Comparison of ENCODE assay signal across 1 cellular context in the genomic region with DNA sequence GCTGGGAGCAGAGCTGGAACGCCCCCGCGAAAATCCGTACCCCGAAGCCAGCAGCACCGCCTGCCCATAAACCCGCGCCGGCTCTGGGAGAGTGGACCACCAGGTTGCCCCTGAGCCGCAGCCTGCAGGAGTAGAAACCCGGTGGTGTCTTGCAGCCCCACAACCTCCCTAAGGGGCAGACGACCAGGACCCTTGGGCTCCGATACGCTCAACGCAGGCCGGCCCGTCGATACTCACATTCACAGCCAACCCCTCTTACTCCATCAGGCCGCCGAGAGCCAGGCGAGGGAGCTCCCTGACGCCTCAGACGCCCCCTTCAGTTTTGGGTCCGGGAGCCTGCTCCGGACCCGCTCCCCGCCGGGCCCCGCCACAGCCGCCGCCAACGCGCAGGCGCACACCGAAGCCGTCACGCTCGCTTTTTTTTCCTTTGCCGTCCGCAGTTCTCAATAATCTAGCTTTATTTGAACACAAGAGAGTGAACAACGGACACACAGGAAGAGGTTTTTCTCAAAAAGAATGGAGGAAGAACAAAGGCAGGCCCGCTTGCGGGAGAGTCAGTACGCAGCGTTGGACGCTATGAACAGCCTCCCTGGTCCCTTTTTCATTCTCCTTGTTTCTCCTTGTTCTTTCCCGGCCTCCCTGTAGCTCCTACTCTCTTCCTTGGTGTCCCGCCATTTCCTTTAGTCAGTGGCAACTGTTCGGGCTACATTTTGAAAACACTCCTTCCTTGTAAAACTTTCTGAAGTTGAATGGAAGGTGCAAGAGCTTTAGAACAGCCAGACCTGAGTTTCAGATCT.
TF ChIP-seq lines count a peak whose summit lies in the region.

Gene ZNF106, minus strand, starts transcription at position 399 of the 797 bp plus-strand sequence. CDS start 18,852 bp downstream, outside the sequence.

TF ChIP-seq in HepG2, 621 proteins besides CTCF, POLR2A, EP300 and RAD21 (continued from another document and continues in another):
- TF ChIP-seq, protein P1, sequence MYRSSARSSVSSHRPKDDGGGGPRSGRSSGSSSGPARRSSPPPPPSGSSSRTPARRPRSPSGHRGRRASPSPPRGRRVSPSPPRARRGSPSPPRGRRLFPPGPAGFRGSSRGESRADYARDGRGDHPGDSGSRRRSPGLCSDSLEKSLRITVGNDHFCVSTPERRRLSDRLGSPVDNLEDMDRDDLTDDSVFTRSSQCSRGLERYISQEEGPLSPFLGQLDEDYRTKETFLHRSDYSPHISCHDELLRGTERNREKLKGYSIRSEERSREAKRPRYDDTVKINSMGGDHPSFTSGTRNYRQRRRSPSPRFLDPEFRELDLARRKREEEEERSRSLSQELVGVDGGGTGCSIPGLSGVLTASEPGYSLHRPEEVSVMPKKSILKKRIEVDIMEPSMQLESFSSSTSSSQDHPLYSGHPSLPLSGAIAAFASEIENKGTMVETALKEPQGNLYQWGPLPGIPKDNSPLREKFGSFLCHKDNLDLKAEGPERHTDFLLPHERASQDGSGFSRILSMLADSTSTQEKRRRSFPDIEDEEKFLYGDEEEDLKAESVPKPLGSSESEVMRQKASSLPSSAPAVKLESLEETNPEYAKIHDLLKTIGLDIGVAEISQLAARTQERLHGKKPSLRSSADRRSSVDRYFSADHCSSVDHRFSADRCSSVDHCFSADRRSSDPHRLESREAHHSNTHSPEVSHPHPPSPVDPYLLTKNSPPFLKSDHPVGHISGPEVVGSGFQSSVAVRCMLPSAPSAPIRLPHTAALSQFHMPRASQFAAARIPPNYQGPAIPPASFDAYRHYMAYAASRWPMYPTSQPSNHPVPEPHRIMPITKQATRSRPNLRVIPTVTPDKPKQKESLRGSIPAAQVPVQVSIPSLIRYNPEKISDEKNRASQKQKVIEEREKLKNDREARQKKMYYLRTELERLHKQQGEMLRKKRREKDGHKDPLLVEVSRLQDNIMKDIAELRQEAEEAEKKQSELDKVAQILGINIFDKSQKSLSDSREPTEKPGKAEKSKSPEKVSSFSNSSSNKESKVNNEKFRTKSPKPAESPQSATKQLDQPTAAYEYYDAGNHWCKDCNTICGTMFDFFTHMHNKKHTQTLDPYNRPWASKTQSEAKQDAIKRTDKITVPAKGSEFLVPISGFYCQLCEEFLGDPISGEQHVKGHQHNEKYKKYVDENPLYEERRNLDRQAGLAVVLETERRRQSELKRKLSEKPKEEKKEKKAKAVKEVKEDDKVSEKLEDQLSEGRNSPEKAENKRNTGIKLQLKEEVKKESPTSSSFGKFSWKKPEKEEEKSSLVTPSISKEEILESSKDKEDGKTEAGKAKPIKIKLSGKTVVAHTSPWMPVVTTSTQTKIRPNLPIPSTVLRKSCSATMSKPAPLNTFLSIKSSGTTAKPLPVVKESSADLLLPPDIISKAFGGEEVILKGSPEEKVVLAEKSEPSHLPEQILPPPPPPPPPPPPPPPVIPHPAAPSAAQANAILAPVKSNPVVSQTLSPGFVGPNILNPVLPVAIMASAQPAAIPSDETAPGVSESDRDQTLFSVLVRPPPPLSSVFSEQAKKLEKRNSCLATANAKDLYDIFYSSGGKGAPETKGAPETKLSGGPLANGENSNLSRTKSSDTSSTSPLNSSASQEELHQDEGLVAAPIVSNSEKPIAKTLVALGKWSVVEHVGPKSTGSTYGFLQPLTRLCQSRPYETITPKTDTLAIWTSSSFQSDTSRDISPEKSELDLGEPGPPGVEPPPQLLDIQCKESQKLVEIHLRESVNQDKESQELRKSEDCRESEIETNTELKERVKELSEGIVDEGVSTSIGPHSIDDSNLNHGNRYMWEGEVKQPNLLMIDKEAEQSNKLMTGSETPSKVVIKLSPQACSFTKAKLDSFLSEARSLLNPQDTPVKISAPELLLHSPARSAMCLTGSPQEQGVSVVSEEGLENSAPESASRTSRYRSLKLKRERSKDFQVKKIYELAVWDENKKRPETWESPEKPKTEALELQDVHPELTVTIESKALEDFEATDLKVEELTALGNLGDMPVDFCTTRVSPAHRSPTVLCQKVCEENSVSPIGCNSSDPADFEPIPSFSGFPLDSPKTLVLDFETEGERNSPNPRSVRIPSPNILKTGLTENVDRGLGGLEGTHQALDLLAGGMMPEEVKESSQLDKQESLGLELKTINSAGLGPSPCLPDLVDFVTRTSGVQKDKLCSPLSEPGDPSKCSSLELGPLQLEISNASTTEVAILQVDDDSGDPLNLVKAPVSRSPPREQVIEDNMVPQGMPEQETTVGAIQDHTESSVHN (CRISPR knock-in tag; IDR thresholded peaks at IDR 0.05), result no peak
- no peak for TF ChIP-seq STAT5B (CRISPR knock-in tag; IDR thresholded peaks at IDR 0.05)
- peak; percentile 40; the same call in 1 of the 2 replicates for TF ChIP-seq MXD4 (CRISPR knock-in tag; IDR thresholded peaks at IDR 0.05)
- TF ChIP-seq KDM5A (IDR thresholded peaks at IDR 0.05; ENCODE audit: borderline replicate concordance, low read length), result peak; percentile 84; the same call in 1 of the 2 replicates
- TF ChIP-seq, protein P2, sequence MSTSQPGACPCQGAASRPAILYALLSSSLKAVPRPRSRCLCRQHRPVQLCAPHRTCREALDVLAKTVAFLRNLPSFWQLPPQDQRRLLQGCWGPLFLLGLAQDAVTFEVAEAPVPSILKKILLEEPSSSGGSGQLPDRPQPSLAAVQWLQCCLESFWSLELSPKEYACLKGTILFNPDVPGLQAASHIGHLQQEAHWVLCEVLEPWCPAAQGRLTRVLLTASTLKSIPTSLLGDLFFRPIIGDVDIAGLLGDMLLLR (CRISPR knock-in tag; IDR thresholded peaks at IDR 0.05), result no peak
- no peak; the same call in 1 of the 2 replicates for TF ChIP-seq ZNF629 (CRISPR knock-in tag; conservative IDR thresholded peaks at IDR 0.05)
- TF ChIP-seq HMG20A (CRISPR knock-in tag; IDR thresholded peaks at IDR 0.05; ENCODE audit: borderline replicate concordance), result no peak
- TF ChIP-seq U2AF1 (optimal IDR thresholded peaks at IDR 0.05; ENCODE audit: low read depth, low read length), result no peak
- peak; percentile 86 for TF ChIP-seq ZNF687 (CRISPR knock-in tag; IDR thresholded peaks at IDR 0.05)
- peak; percentile 86; the same call in 1 of the 2 replicates for TF ChIP-seq ZNF788 (CRISPR knock-in tag; IDR thresholded peaks at IDR 0.05; ENCODE audit: borderline replicate concordance)
- peak; percentile 60; the same call in 1 of the 2 replicates for TF ChIP-seq BRCA1 (CRISPR knock-in tag; IDR thresholded peaks at IDR 0.05)
- 0 out of 2 replicates have a peak, but pooled peaks have one; percentile 43 for TF ChIP-seq SIN3B (IDR thresholded peaks at IDR 0.05; ENCODE audit: low read length)
- no peak for TF ChIP-seq CHD2 (IDR thresholded peaks at IDR 0.05; ENCODE audit: low read depth, low read length)
- peak; percentile 88 for TF ChIP-seq GATAD1 (CRISPR knock-in tag; IDR thresholded peaks at IDR 0.05)
- peak; percentile 64; the same call in 1 of the 2 replicates for TF ChIP-seq MYPOP (CRISPR knock-in tag; IDR thresholded peaks at IDR 0.05)
- TF ChIP-seq ZIK1 (CRISPR knock-in tag; IDR thresholded peaks at IDR 0.05; ENCODE audit: borderline replicate concordance, low read depth), result no peak
- peak; percentile 91 for TF ChIP-seq TAF1 (CRISPR knock-in tag; IDR thresholded peaks at IDR 0.05)
- TF ChIP-seq, protein P3, sequence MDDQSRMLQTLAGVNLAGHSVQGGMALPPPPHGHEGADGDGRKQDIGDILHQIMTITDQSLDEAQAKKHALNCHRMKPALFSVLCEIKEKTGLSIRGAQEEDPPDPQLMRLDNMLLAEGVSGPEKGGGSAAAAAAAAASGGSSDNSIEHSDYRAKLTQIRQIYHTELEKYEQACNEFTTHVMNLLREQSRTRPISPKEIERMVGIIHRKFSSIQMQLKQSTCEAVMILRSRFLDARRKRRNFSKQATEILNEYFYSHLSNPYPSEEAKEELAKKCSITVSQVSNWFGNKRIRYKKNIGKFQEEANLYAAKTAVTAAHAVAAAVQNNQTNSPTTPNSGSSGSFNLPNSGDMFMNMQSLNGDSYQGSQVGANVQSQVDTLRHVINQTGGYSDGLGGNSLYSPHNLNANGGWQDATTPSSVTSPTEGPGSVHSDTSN (CRISPR knock-in tag; IDR thresholded peaks at IDR 0.05; ENCODE audit: borderline replicate concordance), result no peak
- no peak for TF ChIP-seq ZNF891 (CRISPR knock-in tag; IDR thresholded peaks at IDR 0.05)
- TF ChIP-seq NPAS2 (CRISPR knock-in tag; IDR thresholded peaks at IDR 0.05; ENCODE audit: borderline replicate concordance), result no peak
- peak; percentile 62; the same call in 1 of the 2 replicates for TF ChIP-seq SP4 (CRISPR knock-in tag; IDR thresholded peaks at IDR 0.05)
- no peak for TF ChIP-seq ZNF143 (CRISPR knock-in tag; IDR thresholded peaks at IDR 0.05)
- no peak for TF ChIP-seq GLI4 (CRISPR knock-in tag; IDR thresholded peaks at IDR 0.05; ENCODE audit: borderline replicate concordance)
- TF ChIP-seq ERF (CRISPR knock-in tag; IDR thresholded peaks at IDR 0.05), result no peak; the same call in 1 of the 2 replicates
- TF ChIP-seq CBX5 (CRISPR knock-in tag; IDR thresholded peaks at IDR 0.05; ENCODE audit: borderline replicate concordance), result no peak; the same call in 1 of the 2 replicates
- TF ChIP-seq ZNF572 (CRISPR knock-in tag; IDR thresholded peaks at IDR 0.05), result 0 out of 2 replicates have a peak, but pooled peaks have one; percentile 51
- TF ChIP-seq ZNF549 (CRISPR knock-in tag; IDR thresholded peaks at IDR 0.05), result no peak
- no peak for TF ChIP-seq ZNF484 (CRISPR knock-in tag; IDR thresholded peaks at IDR 0.05; ENCODE audit: borderline replicate concordance, low read depth)
- no peak for TF ChIP-seq PAWR (CRISPR knock-in tag; IDR thresholded peaks at IDR 0.05; ENCODE audit: borderline replicate concordance)
- TF ChIP-seq, protein P4, sequence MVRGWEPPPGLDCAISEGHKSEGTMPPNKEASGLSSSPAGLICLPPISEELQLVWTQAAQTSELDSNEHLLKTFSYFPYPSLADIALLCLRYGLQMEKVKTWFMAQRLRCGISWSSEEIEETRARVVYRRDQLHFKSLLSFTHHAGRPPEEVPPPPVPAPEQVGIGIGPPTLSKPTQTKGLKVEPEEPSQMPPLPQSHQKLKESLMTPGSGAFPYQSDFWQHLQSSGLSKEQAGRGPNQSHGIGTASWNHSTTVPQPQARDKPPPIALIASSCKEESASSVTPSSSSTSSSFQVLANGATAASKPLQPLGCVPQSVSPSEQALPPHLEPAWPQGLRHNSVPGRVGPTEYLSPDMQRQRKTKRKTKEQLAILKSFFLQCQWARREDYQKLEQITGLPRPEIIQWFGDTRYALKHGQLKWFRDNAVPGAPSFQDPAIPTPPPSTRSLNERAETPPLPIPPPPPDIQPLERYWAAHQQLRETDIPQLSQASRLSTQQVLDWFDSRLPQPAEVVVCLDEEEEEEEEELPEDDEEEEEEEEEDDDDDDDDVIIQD (CRISPR knock-in tag; IDR thresholded peaks at IDR 0.05; ENCODE audit: low read depth), result 0 out of 2 replicates have a peak, but pooled peaks have one; percentile 14
- no peak for TF ChIP-seq ZNF432 (CRISPR knock-in tag; IDR thresholded peaks at IDR 0.05; ENCODE audit: borderline replicate concordance)
- TF ChIP-seq ZNF33B (CRISPR knock-in tag; IDR thresholded peaks at IDR 0.05), result peak; percentile 92
- TF ChIP-seq HMG20B (CRISPR knock-in tag; conservative IDR thresholded peaks at IDR 0.05), result no peak
- no peak for TF ChIP-seq RCOR2 (CRISPR knock-in tag; IDR thresholded peaks at IDR 0.05)
- no peak; the same call in 1 of the 2 replicates for TF ChIP-seq CCDC6 (CRISPR knock-in tag; IDR thresholded peaks at IDR 0.05)
- TF ChIP-seq, protein P5, sequence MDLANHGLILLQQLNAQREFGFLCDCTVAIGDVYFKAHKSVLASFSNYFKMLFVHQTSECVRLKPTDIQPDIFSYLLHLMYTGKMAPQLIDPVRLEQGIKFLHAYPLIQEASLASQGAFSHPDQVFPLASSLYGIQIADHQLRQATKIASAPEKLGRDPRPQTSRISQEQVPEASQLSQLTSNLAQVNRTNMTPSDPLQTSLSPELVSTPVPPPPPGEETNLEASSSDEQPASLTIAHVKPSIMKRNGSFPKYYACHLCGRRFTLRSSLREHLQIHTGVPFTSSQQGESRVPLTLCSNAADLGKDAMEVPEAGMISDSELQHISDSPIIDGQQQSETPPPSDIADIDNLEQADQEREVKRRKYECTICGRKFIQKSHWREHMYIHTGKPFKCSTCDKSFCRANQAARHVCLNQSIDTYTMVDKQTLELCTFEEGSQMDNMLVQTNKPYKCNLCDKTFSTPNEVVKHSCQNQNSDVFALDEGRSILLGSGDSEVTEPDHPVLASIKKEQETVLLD (CRISPR knock-in tag; IDR thresholded peaks at IDR 0.05; ENCODE audit: low read depth), result no peak
- TF ChIP-seq JARID2 (CRISPR knock-in tag; IDR thresholded peaks at IDR 0.05; ENCODE audit: insufficient replicate concordance), result no peak
- no peak for TF ChIP-seq ZNF235 (CRISPR knock-in tag; IDR thresholded peaks at IDR 0.05; ENCODE audit: borderline replicate concordance)
- TF ChIP-seq ZNF557 (CRISPR knock-in tag; IDR thresholded peaks at IDR 0.05), result 0 out of 2 replicates have a peak, but pooled peaks have one; percentile 77
- TF ChIP-seq NR2C2 (CRISPR knock-in tag; IDR thresholded peaks at IDR 0.05; ENCODE audit: borderline replicate concordance), result peak; percentile 51; the same call in 1 of the 2 replicates
